18 cellular contexts compared by ENCODE assay signal in the genomic region with DNA sequence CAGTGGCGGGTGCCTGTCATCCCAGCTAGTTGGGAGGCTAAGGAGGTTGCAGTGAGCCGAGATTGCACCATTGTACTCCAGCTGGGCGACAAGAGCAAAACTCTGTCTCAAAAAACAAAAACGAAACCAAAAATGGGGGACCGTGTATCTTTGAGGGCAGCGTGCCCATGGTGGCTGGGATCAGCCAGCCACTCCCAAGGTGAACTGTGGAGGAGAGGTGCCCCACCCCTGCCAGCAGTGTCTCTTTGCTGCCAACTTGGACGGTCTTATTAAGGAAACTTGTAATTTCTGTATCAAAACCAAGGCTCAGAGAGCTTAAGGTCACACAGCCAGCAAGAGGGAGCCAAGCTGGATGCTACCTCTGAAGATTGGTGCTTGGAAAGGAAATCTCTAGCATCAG.
DNase-seq lines count a peak whose midpoint lies in the region; ATAC-seq and TF ChIP-seq lines count a peak whose summit lies in the region.
"Had no signal": no experiment of that assay in that cellular context is flagged by ENCODE, and none has a peak within 500 bp of the region (broad histone marks: within the 10 kb centered on the region; RNA-seq: fewer than 3 reads in every experiment).

No MANE protein-coding gene starts in this region.

- H3K27me3 ChIP-seq in ovary: no peaks in the 10 kb centered on the region

- H3K27me3 Mint-ChIP-seq in natural killer cell treated with Interleukin-12 subunit alpha and Interleukin-12 subunit beta and Interleukin-15 and Interleukin-18, amount 100 ng/mL, for 72 hours: no peaks in the 10 kb centered on the region
- peaks cover 0 to 9% of the 10 kb centered on the region in 2 donors for H3K27me3 Mint-ChIP-seq in natural killer cell (ENCODE audit: low read depth in 2 of 2)
- H3K27me3 Mint-ChIP-seq in immature natural killer cell (ENCODE audit: low read depth in 3 of 3): peaks cover 0 to 14% (median 0%) of the 10 kb centered on the region in 3 donors

- no peak for TF ChIP-seq POLR2A in ovary (IDR thresholded peaks at IDR 0.05)

- DNase-seq in natural killer cell treated with Interleukin-12 subunit alpha and Interleukin-12 subunit beta and Interleukin-15 and Interleukin-18, amount 100 ng/mL, for 72 hours (ENCODE audit: low spot score): peak; percentile 25
- DNase-seq in natural killer cell: no peak
- DNase-seq in RPMI7951 (ENCODE audit: low read depth): peak; percentile 6
- DNase-seq in mucosa of descending colon: peak; percentile 37 to 54 (median 49)
- DNase-seq in immature natural killer cell: no peak
- DNase-seq in NCI-H1092 treated with DMSO at 0.1 percent for 48 hours (lab: John Stamatoyannopoulos, UW): no peak
- no peak for DNase-seq in activated T-cell treated with anti-CD3 and anti-CD28 coated beads, Interleukin-2, amount 50 U/mL, for 48 hours
- DNase-seq in ovary: no peak
- DNase-seq: C1 segment of cervical spinal cord, DMS 273 treated with DMSO at 0.1 percent for 48 hours, GF-D8, Karpas-422, NCI-H1417, NCI-H187 treated with DMSO at 0.1 percent for 48 hours, NCI-H526 treated with DMSO at 0.1 percent for 48 hours, PC-3, SHP77, SK-N-SH had no signal

- H3K27ac ChIP-seq in ovary: no peak overlapping the region

- H3K4me1 ChIP-seq in mucosa of descending colon (ENCODE audit: low read depth) (no peaks in the 10 kb centered on the region), ovary (ENCODE audit: insufficient read depth) (no peaks in the 10 kb centered on the region)

- no peak overlapping the region for H3K4me3 ChIP-seq in mucosa of descending colon
- no peak overlapping the region for H3K4me3 ChIP-seq in ovary

- H3K36me3 ChIP-seq in mucosa of descending colon (ENCODE audit: low read depth) (no peaks in the 10 kb centered on the region), ovary (no peaks in the 10 kb centered on the region)

- TF ChIP-seq EP300 in ovary (IDR thresholded peaks at IDR 0.05): no peak

- H3K9me3 Mint-ChIP-seq in natural killer cell treated with Interleukin-12 subunit alpha and Interleukin-12 subunit beta and Interleukin-15 and Interleukin-18, amount 100 ng/mL, for 72 hours: no peaks in the 10 kb centered on the region
- H3K9me3 Mint-ChIP-seq in natural killer cell (no peaks in the 10 kb centered on the region), immature natural killer cell (no peaks in the 10 kb centered on the region)

- H3K4me1 Mint-ChIP-seq in natural killer cell treated with Interleukin-12 subunit alpha and Interleukin-12 subunit beta and Interleukin-15 and Interleukin-18, amount 100 ng/mL, for 72 hours (ENCODE audit: low read depth in 2 of 2): peaks cover 9 to 11% of the 10 kb centered on the region in 2 donors
- H3K4me1 Mint-ChIP-seq in natural killer cell (peaks cover 12 to 15% of the 10 kb centered on the region in 2 donors), immature natural killer cell (peaks cover 11 to 14% of the 10 kb centered on the region in 2 donors)

- H3K36me3 Mint-ChIP-seq in natural killer cell treated with Interleukin-12 subunit alpha and Interleukin-12 subunit beta and Interleukin-15 and Interleukin-18, amount 100 ng/mL, for 72 hours: no peaks in the 10 kb centered on the region
- H3K36me3 Mint-ChIP-seq in natural killer cell: no peaks in the 10 kb centered on the region
- no peaks in the 10 kb centered on the region for H3K36me3 Mint-ChIP-seq in immature natural killer cell

- WGBS in ovary, 3 donors: 62 to 69% (median 63%) methylated on average over 7 of the region's 7 CpGs

- H3K4me3 Mint-ChIP-seq in natural killer cell treated with Interleukin-12 subunit alpha and Interleukin-12 subunit beta and Interleukin-15 and Interleukin-18, amount 100 ng/mL, for 72 hours: no peak overlapping the region
- H3K4me3 Mint-ChIP-seq in natural killer cell (no peak overlapping the region), immature natural killer cell (peak overlapping the region in 1 of 5 donors; percentile 43)

- no peak overlapping the region for H3K27ac Mint-ChIP-seq in natural killer cell treated with Interleukin-12 subunit alpha and Interleukin-12 subunit beta and Interleukin-15 and Interleukin-18, amount 100 ng/mL, for 72 hours
- H3K27ac Mint-ChIP-seq in natural killer cell (no peak overlapping the region), immature natural killer cell (peak overlapping the region in 1 of 6 donors; percentile 30)

- intact Hi-C loops in natural killer cell (cut with micrococcal nuclease) (no loop called here), mucosa of descending colon (cut with DNase I, micrococcal nuclease) (no loop called here), ovary (cut with DNase I) (no loop called here)

- H3K9me3 ChIP-seq in mucosa of descending colon (no peaks in the 10 kb centered on the region), ovary (no peaks in the 10 kb centered on the region)
- H3K9me3 ChIP-seq: SK-N-SH had no signal

- no peak for ATAC-seq in natural killer cell treated with Interleukin-12 subunit alpha and Interleukin-12 subunit beta and Interleukin-15 and Interleukin-18, amount 100 ng/mL, for 72 hours
- ATAC-seq in natural killer cell: no peak
- ATAC-seq in mucosa of descending colon: peak; percentile 73
- ATAC-seq: PC-3 had no signal

- no peak for TF ChIP-seq CTCF in natural killer cell (IDR thresholded peaks at IDR 0.05)
- TF ChIP-seq CTCF in mucosa of descending colon (IDR thresholded peaks at IDR 0.05): no peak
- no peak for TF ChIP-seq CTCF in ovary (IDR thresholded peaks at IDR 0.05)

Comparison
In these comparisons a context has a peak if more than half of its experiments do, and no peak if none do; other contexts are left out.
1. DNase-seq: peak in natural killer cell treated with Interleukin-12 subunit alpha and Interleukin-12 subunit beta and Interleukin-15 and Interleukin-18, amount 100 ng/mL, for 72 hours (single experiment), RPMI7951 (single experiment) and mucosa of descending colon (3 of 3); none in natural killer cell (single experiment), immature natural killer cell (0 of 3), NCI-H1092 treated with DMSO at 0.1 percent for 48 hours (single experiment), activated T-cell treated with anti-CD3 and anti-CD28 coated beads, Interleukin-2, amount 50 U/mL, for 48 hours (0 of 2) and ovary (0 of 5).